Comparison of ENCODE assay signal across 1 cellular context in genomic region chr2:99420751-99421299, GRCh38.
TF ChIP-seq lines count a peak whose summit lies in the region.

No MANE protein-coding gene starts in this region.

TF ChIP-seq in SK-N-SH, 30 proteins besides CTCF, POLR2A, EP300 and RAD21 (continued from another document):
- no peak for TF ChIP-seq MXI1 (IDR thresholded peaks at IDR 0.05; ENCODE audit: low read depth, low read length)
- no peak for TF ChIP-seq RFX5 (IDR thresholded peaks at IDR 0.05; ENCODE audit: low read length)
- TF ChIP-seq NRF1 (IDR thresholded peaks at IDR 0.05; ENCODE audit: low read depth, low read length), result no peak
- no peak for TF ChIP-seq POLR2AphosphoS5 (IDR thresholded peaks at IDR 0.05; ENCODE audit: low read depth, low read length)
- no peak for TF ChIP-seq USF2 (IDR thresholded peaks at IDR 0.05; ENCODE audit: borderline replicate concordance, low read depth, low read length)
